In genomic region chr10:74898201-74898976, GRCh38 we compare ENCODE assay signal across 9 cellular contexts.
A peak's percentile ranks its signal among the peaks of the same experiment; 100 is the strongest.
DNase-seq lines count a peak whose midpoint lies in the region; ATAC-seq, FAIRE-seq and TF ChIP-seq lines count a peak whose summit lies in the region.
"Had no signal": no experiment of that assay in that cellular context is flagged by ENCODE, and none has a peak within 500 bp of the region (broad histone marks: within the 10 kb centered on the region; RNA-seq: fewer than 3 reads in every experiment).

No MANE protein-coding gene starts in this region.

- peaks cover 58 to 84% of the 10 kb centered on the region in 2 donors for H3K4me1 Mint-ChIP-seq in immature natural killer cell

- H3K4me3 Mint-ChIP-seq in immature natural killer cell = peak overlapping the region; percentile 20 to 64 (median 55)

- H3K9me3 ChIP-seq in aorta (ENCODE audit: control insufficient read depth, low read length) = no peaks in the 10 kb centered on the region

- no peak overlapping the region for H2AFZ ChIP-seq in KMS-11 (ENCODE audit: low read depth)

- peak overlapping the region; percentile 39 to 79 (median 66) for H3K27ac Mint-ChIP-seq in immature natural killer cell

- peak overlapping the region; percentile 23; the same call in 1 of the 2 replicates for H3K4me2 ChIP-seq in KMS-11

- peaks cover 0 to 2% (median 2%) of the 10 kb centered on the region in 3 donors for H3K27me3 Mint-ChIP-seq in immature natural killer cell (ENCODE audit: low read depth in 3 of 3)

- intact Hi-C loops in aorta (cut with DNase I) = no loop called here

- no peak overlapping the region for H3K9ac ChIP-seq in KMS-11

- H3K27me3 ChIP-seq in KMS-11 (ENCODE audit: insufficient read depth, low read depth) (no peaks in the 10 kb centered on the region), aorta (ENCODE audit: control insufficient read depth in 1 of 2, insufficient read depth in 2 of 2, low read length in 1 of 2) (no peaks in the 10 kb centered on the region)

- ATAC-seq in GM21619 (IDR thresholded peaks at IDR 0.05; ENCODE audit: unreplicated experiment) = peak; percentile 60
- ATAC-seq in aorta (ENCODE audit: low FRiP score) = no peak

- H3K79me2 ChIP-seq in KMS-11 (ENCODE audit: insufficient read depth, low read depth) = no peaks in the 10 kb centered on the region; the same call in 1 of the 2 replicates

- 81 to 83% methylated on average over 4 of the region's 4 CpGs for WGBS in aorta, 2 donors

- no peak overlapping the region for H3K27ac ChIP-seq in KMS-11
- H3K27ac ChIP-seq in aorta (ENCODE audit: low read depth in 1 of 2, low read length in 2 of 2) = no peak overlapping the region

- DNase-seq in GM12892 (ENCODE audit: insufficient read length) = no peak
- DNase-seq in immature natural killer cell = no peak
- DNase-seq in cortex of kidney (lab: John Stamatoyannopoulos, UW) = no peak
- DNase-seq in aorta = no peak
- DNase-seq in nucleus accumbens (lab: John Stamatoyannopoulos, UW) = no peak
- DNase-seq in mucosa of gallbladder (ENCODE audit: low spot score) = no peak

- H3K36me3 ChIP-seq in KMS-11 (ENCODE audit: insufficient read depth) (no peaks in the 10 kb centered on the region), aorta (ENCODE audit: control insufficient read depth in 1 of 2, insufficient read depth in 2 of 2, low read length in 1 of 2) (peaks cover 0 to 3% of the 10 kb centered on the region in 2 donors)

- H3K4me3 ChIP-seq in KMS-11 (IDR thresholded peaks at IDR 0.05; ENCODE audit: insufficient read depth, low read depth, low read length) = no peak overlapping the region
- H3K4me3 ChIP-seq in aorta (ENCODE audit: low read length in 2 of 2) = no peak overlapping the region

- FAIRE-seq in GM12892 (lab: Jason Lieb, UNC) = peak; percentile 83
- FAIRE-seq: H1 had no signal

- H3K36me3 Mint-ChIP-seq in immature natural killer cell = no peaks in the 10 kb centered on the region

- H3K9me3 Mint-ChIP-seq in immature natural killer cell = no peaks in the 10 kb centered on the region

- TF ChIP-seq CTCF in KMS-11 (conservative IDR thresholded peaks at IDR 0.05; ENCODE audit: low read depth, low read length) = no peak

- H4K20me1 ChIP-seq in KMS-11 (ENCODE audit: insufficient read depth) = no peaks in the 10 kb centered on the region

- peak; percentile 39; the same call in 1 of the 2 replicates for TF ChIP-seq POLR2A in GM12892 (IDR thresholded peaks at IDR 0.05; ENCODE audit: low read depth, low read length)

- H3K4me1 ChIP-seq in KMS-11 (ENCODE audit: low read depth, poor library complexity, severe bottlenecking) (peaks cover 33% of the 10 kb centered on the region), aorta (ENCODE audit: control insufficient read depth in 1 of 2, insufficient read depth in 2 of 2, low read length in 2 of 2) (peaks cover 2 to 7% of the 10 kb centered on the region in 2 donors)
